In genomic region chr10:71349401-71349800, GRCh38 we compare ENCODE assay signal across 1 cellular context.
TF ChIP-seq lines count a peak whose summit lies in the region.

No MANE protein-coding gene starts in this region.

TF ChIP-seq in HepG2, 621 proteins besides CTCF, POLR2A, EP300 and RAD21:
- TF ChIP-seq ZNF296 (CRISPR knock-in tag; conservative IDR thresholded peaks at IDR 0.05) (no peak), CREB1 (IDR thresholded peaks at IDR 0.05) (no peak), CREB1 (CRISPR knock-in tag; IDR thresholded peaks at IDR 0.05) (no peak), KLF11 (CRISPR knock-in tag; IDR thresholded peaks at IDR 0.05) (no peak), TAF1 (CRISPR knock-in tag; IDR thresholded peaks at IDR 0.05) (no peak), GLI4 (CRISPR knock-in tag; IDR thresholded peaks at IDR 0.05; ENCODE audit: borderline replicate concordance) (no peak), ARID2 (CRISPR knock-in tag; IDR thresholded peaks at IDR 0.05; ENCODE audit: borderline replicate concordance) (no peak), GMEB2 (CRISPR knock-in tag; IDR thresholded peaks at IDR 0.05; ENCODE audit: low read depth) (no peak), ZNF318 (CRISPR knock-in tag; IDR thresholded peaks at IDR 0.05) (no peak), ZFP36L2 (CRISPR knock-in tag; IDR thresholded peaks at IDR 0.05) (no peak), PREB (CRISPR knock-in tag; IDR thresholded peaks at IDR 0.05) (no peak), MTA3 (CRISPR knock-in tag; IDR thresholded peaks at IDR 0.05) (no peak), ZNF3 (CRISPR knock-in tag; IDR thresholded peaks at IDR 0.05) (no peak), ZNF274 (CRISPR knock-in tag; IDR thresholded peaks at IDR 0.05) (no peak), U2AF1 (optimal IDR thresholded peaks at IDR 0.05; ENCODE audit: low read depth, low read length) (no peak)
